Comparison of ENCODE assay signal across 26 cellular contexts in the genomic region with DNA sequence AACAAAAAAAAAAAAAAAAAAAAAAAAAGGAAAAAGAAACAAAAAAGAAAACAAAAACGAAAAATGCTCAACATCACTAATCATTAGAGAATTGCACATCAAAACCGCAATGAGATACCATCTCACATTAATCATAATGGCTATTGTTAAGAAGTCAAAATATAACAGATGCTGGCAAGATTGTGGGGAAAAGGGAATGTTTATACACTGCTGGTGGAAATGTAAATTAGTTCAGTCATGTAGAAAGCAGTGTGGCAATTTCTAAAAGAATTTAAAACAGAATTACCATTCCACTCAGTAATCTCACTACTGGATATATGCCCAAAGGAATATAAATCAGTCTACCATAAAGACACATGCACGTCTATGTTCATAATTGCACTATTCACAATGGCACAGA. TPM values are rescaled to one million over a fixed set of nuclear protein-coding genes. Genes with fewer than 3 reads are reported as not detected.
DNase-seq lines count a peak whose midpoint lies in the region; ATAC-seq lines count a peak whose summit lies in the region.
"Had no signal": no experiment of that assay in that cellular context is flagged by ENCODE, and none has a peak within 500 bp of the region (broad histone marks: within the 10 kb centered on the region; RNA-seq: fewer than 3 reads in every experiment).

No MANE protein-coding gene starts in this region.

- DNase-seq in ELR (ENCODE audit: low read depth) (peak; percentile 38), SJSA1 (ENCODE audit: low read depth in 1 of 2, low spot score in 2 of 2) (peak in 1 of 2 experiments; percentile 78), fibroblast of gingiva (ENCODE audit: low read depth) (peak; percentile 76), non-pigmented ciliary epithelial cell (ENCODE audit: low read depth) (peak; percentile 81), inferior parietal cortex (ENCODE audit: extremely low spot score) (no peak), HK-2 (ENCODE audit: unreplicated experiment) (no peak)
- DNase-seq: activated CD4-positive, alpha-beta T cell treated with anti-CD3 and anti-CD28 coated beads for 48 hours; activated CD8-positive, alpha-beta memory T cell treated with anti-CD3 and anti-CD28 coated beads, Interleukin-2, amount 10 ng/mL, durations not matched to agents 7 days and 5 days; body of pancreas; CD4-positive, alpha-beta T cell; DMS 273 treated with DMSO at 0.1 percent for 48 hours; effector memory CD8-positive, alpha-beta T cell; GDM1; HFFc6; hippocampal formation; NCI-H1048; NCI-H2029 treated with DMSO at 0.1 percent for 48 hours; NCI-H345; nucleus accumbens; stimulated activated CD4-positive, alpha-beta T cell treated with anti-CD3 and anti-CD28 coated beads, Interleukin-2, amount 100 ng/mL, for 48 hours; stimulated activated naive B cell treated with anti-CD40 and anti-IgM and Interleukin-4, amounts not matched to agents 10 μg/mL and 1 μg/mL and 100 μg/mL, for 72 hours had no signal

- H3K27me3 ChIP-seq in SJSA1 (replicated peaks), result no peaks in the 10 kb centered on the region
- H3K27me3 ChIP-seq: body of pancreas, vagina had no signal

- H3K36me3 ChIP-seq in SJSA1, result no peaks in the 10 kb centered on the region
- H3K36me3 ChIP-seq: thoracic aorta, vagina had no signal

- H3K4me1 ChIP-seq in SJSA1 (replicated peaks), result peaks cover 15% of the 10 kb centered on the region
- H3K4me1 ChIP-seq: body of pancreas, vagina had no signal

- H3K9me3 ChIP-seq in SJSA1 (replicated peaks), result no peaks in the 10 kb centered on the region
- H3K9me3 ChIP-seq: thoracic aorta, vagina had no signal

- no peak for ATAC-seq in HG03469 (IDR thresholded peaks at IDR 0.05; ENCODE audit: unreplicated experiment)
- ATAC-seq: activated CD8-positive, alpha-beta memory T cell treated with anti-CD3 and anti-CD28 coated beads, Interleukin-2, amount 10 ng/mL, durations not matched to agents 7 days and 5 days; activated naive CD4-positive, alpha-beta T cell treated with anti-CD3 and anti-CD28 coated beads, Interleukin-2, amount 50 U/mL, for 72 hours; body of pancreas; effector memory CD8-positive, alpha-beta T cell; stimulated activated naive B cell treated with anti-CD40 and anti-IgM and Interleukin-4, amounts not matched to agents 10 μg/mL and 1 μg/mL and 100 μg/mL, for 72 hours had no signal

- peak overlapping the region; percentile 9; the same call in 1 of the 2 replicates for H3K27ac ChIP-seq in SJSA1
- H3K27ac ChIP-seq: body of pancreas, KMS-11, thoracic aorta, vagina had no signal

- H3K4me3 ChIP-seq in SJSA1, result no peak overlapping the region
- H3K4me3 ChIP-seq: body of pancreas, thoracic aorta, vagina had no signal

RNA-seq across cellular contexts. Expression of a gene that starts 50.4 kb away (rescaled TPM):
- total RNA-seq in SJSA1 (2014; rRNA removed; shearing (Covaris generic)), result 10.3 and 16.0 TPM in 2 replicates
- total RNA-seq: activated CD8-positive, alpha-beta memory T cell treated with anti-CD3 and anti-CD28 coated beads, Interleukin-2, amount 10 ng/mL, durations not matched to agents 7 days and 5 days; activated naive CD4-positive, alpha-beta T cell treated with anti-CD3 and anti-CD28 coated beads, Interleukin-2, amount 50 U/mL, for 72 hours; CD4-positive, alpha-beta T cell had no signal

Comparison
In these comparisons a context has a peak if more than half of its experiments do, and no peak if none do; other contexts are left out.
1. DNase-seq: peak in ELR (single experiment), fibroblast of gingiva (single experiment) and non-pigmented ciliary epithelial cell (single experiment); none in inferior parietal cortex (single experiment) and HK-2 (single experiment).